ENCODE assay signal across 26 cellular contexts in genomic region chr10:88149906-88150305, GRCh38.
DNase-seq lines count a peak whose midpoint lies in the region; ATAC-seq and TF ChIP-seq lines count a peak whose summit lies in the region.
"Had no signal": no experiment of that assay in that cellular context is flagged by ENCODE, and none has a peak within 500 bp of the region (broad histone marks: within the 10 kb centered on the region; RNA-seq: fewer than 3 reads in every experiment).

No MANE protein-coding gene starts in this region.

- no peak overlapping the region for H3K4me2 ChIP-seq in IMR-90 (ENCODE audit: low read depth, low read length)
- no peak overlapping the region for H3K4me2 ChIP-seq in neuronal stem cell (ENCODE audit: insufficient read depth, low read length, poor library complexity, severe bottlenecking)
- H3K4me2 ChIP-seq: PC-9 had no signal

- no peak overlapping the region for H3K27ac ChIP-seq in IMR-90 (ENCODE audit: insufficient read depth, low read length)
- H3K27ac ChIP-seq in brain microvascular endothelial cell, result peak overlapping the region; percentile 48
- H3K27ac ChIP-seq in neuronal stem cell (replicated peaks; ENCODE audit: low read length), result no peak overlapping the region
- H3K27ac ChIP-seq in left lung, result no peak overlapping the region
- H3K27ac ChIP-seq: parathyroid adenoma, PC-9 had no signal

- H3K27me3 ChIP-seq in IMR-90 (ENCODE audit: control insufficient read depth, insufficient read depth, low read length) (no peaks in the 10 kb centered on the region), brain microvascular endothelial cell (replicated peaks) (no peaks in the 10 kb centered on the region), neuronal stem cell (ENCODE audit: control insufficient read depth in 3 of 3, insufficient read depth in 3 of 3, low read depth in 1 of 3, low read length in 3 of 3) (no peaks in the 10 kb centered on the region), left lung (no peaks in the 10 kb centered on the region)

- POLR2A ChIA-PET in IMR-90 (lab: Charles Lee; ENCODE audit: unreplicated experiment), result no interaction called here

- H4K8ac ChIP-seq in IMR-90 (ENCODE audit: low read depth in 2 of 2, low read length in 2 of 2) (peak overlapping the region; percentile 33 to 41; a peak in 3 of 4 replicates), neuronal stem cell (ENCODE audit: low read depth, low read length) (no peak overlapping the region)

- DNase-seq in AG08395 (ENCODE audit: low spot score) (peak; percentile 29), IMR-90 (peak; percentile 52), brain microvascular endothelial cell (peak; percentile 29), neuronal stem cell (ENCODE audit: low spot score) (no peak), HUDEP-2 (lab: John Stamatoyannopoulos, UW; ENCODE audit: unreplicated experiment in 76 of 76) (no peak), left lung (no peak)
- DNase-seq in NK-92 treated with Interleukin-12 subunit alpha and Interleukin-12 subunit beta, amount 100 ng/mL, for 24 hours (lab: John Stamatoyannopoulos, UW), result no peak
- DNase-seq in stimulated activated CD4-positive, alpha-beta T cell treated with anti-CD3 and anti-CD28 coated beads, Interleukin-2, amount 100 ng/mL, for 24 hours, result no peak
- DNase-seq: activated CD4-positive, alpha-beta T cell treated with anti-CD3 and anti-CD28 coated beads, Interleukin-2, amount 50 U/mL, for 1 hour; CD4-positive, CD25-positive, alpha-beta regulatory T cell; DMS 273 treated with DMSO at 0.1 percent for 48 hours; GDM1; glutamatergic neuron; H9; kidney glomerular epithelial cell; NCI-H1092 treated with DMSO at 0.1 percent for 48 hours; NCI-H2081; NCI-H446 treated with DMSO at 0.1 percent for 48 hours; stimulated activated CD4-positive, alpha-beta T cell treated with anti-CD3 and anti-CD28 coated beads, Interleukin-1b, Interleukin-23, amount 100 ng/mL, for 48 hours; T-helper 17 cell had no signal

- H2BK120ac ChIP-seq in IMR-90 (ENCODE audit: low read depth, low read length) (peak overlapping the region; percentile 90), neuronal stem cell (ENCODE audit: low read depth, low read length) (no peak overlapping the region)

- H3K18ac ChIP-seq in IMR-90 (ENCODE audit: low read depth, low read length) (peak overlapping the region; percentile 50; the same call in 1 of the 2 replicates), neuronal stem cell (ENCODE audit: low read length) (no peak overlapping the region)

- peaks cover 7% of the 10 kb centered on the region for H3K4me1 ChIP-seq in IMR-90 (ENCODE audit: control insufficient read depth, insufficient read depth, low read length)
- no peaks in the 10 kb centered on the region for H3K4me1 ChIP-seq in neuronal stem cell (ENCODE audit: control insufficient read depth in 2 of 2, insufficient read depth in 1 of 2, low read depth in 1 of 2, low read length in 2 of 2)
- peaks cover 0 to 5% of the 10 kb centered on the region in 2 donors for H3K4me1 ChIP-seq in left lung
- H3K4me1 ChIP-seq: parathyroid adenoma had no signal

- H3K9me3 ChIP-seq in IMR-90 (ENCODE audit: control insufficient read depth, insufficient read depth, low read length) (no peaks in the 10 kb centered on the region), neuronal stem cell (replicated peaks in 1 of 2; ENCODE audit: control insufficient read depth in 2 of 2, insufficient read depth in 1 of 2, low read depth in 1 of 2, low read length in 2 of 2) (no peaks in the 10 kb centered on the region), left lung (no peaks in the 10 kb centered on the region)

- H3K23ac ChIP-seq in IMR-90 (ENCODE audit: low read depth, low read length) (no peak overlapping the region), neuronal stem cell (ENCODE audit: low read depth, low read length, poor library complexity) (no peak overlapping the region)

- CTCF ChIA-PET in IMR-90 (lab: Yijun Ruan, JAX), result interaction anchor here (0.6 kb wide), 1 partner anchor 107 kb away, joined by 3 read pairs; no protein-coding TSS in a partner anchor

- H3K79me1 ChIP-seq in IMR-90 (ENCODE audit: low read depth in 1 of 2, low read length in 2 of 2), result peaks cover 0 to 12% of the 10 kb centered on the region in 2 experiments; a peak in 1 of 4 replicates
- H3K79me1 ChIP-seq in neuronal stem cell (ENCODE audit: low read depth, low read length), result no peaks in the 10 kb centered on the region

- no peaks in the 10 kb centered on the region for H4K20me1 ChIP-seq in IMR-90 (ENCODE audit: insufficient read depth, low read length)

- H2BK12ac ChIP-seq in neuronal stem cell (ENCODE audit: low read length), result no peak overlapping the region

- peak overlapping the region; percentile 55 for H4K91ac ChIP-seq in IMR-90 (ENCODE audit: insufficient read depth, low read depth, low read length)
- H4K91ac ChIP-seq in neuronal stem cell (ENCODE audit: low read depth, low read length, poor library complexity), result no peak overlapping the region

- dilution Hi-C loops in IMR-90 (cut with HindIII; ENCODE audit: low sequenced_read_pairs, unreplicated experiment), result no loop called here

- H3K4ac ChIP-seq in IMR-90 (ENCODE audit: low read depth, low read length) (peak overlapping the region; percentile 82), neuronal stem cell (ENCODE audit: low read length) (no peak overlapping the region)

- no peak for TF ChIP-seq POLR2A in IMR-90 (IDR thresholded peaks at IDR 0.05; ENCODE audit: low read depth, low read length)

- peak overlapping the region; percentile 71 for H2AFZ ChIP-seq in IMR-90 (replicated peaks; ENCODE audit: low read length, poor library complexity)
- peak overlapping the region; percentile 34 for H2AFZ ChIP-seq in neuronal stem cell (ENCODE audit: low read length)
- H2AFZ ChIP-seq: parathyroid adenoma, PC-9 had no signal

- in situ Hi-C loops in IMR-90 (cut with MboI; ENCODE audit: low sequenced_read_pairs) (no loop called here), brain microvascular endothelial cell (cut with HindIII; ENCODE audit: low pct_ligation_motif_present, low sequenced_read_pairs) (no loop called here)

- H3K14ac ChIP-seq in IMR-90 (replicated peaks; ENCODE audit: low read depth, low read length), result peak overlapping the region; percentile 83
- H3K14ac ChIP-seq in neuronal stem cell (ENCODE audit: low read length), result no peak overlapping the region

- no peak overlapping the region for H2AK9ac ChIP-seq in IMR-90 (replicated peaks; ENCODE audit: low read depth, low read length, poor library complexity)

- 0 out of 2 replicates have a peak overlapping the region, but pooled peaks have one; percentile 54 for H4K5ac ChIP-seq in IMR-90 (ENCODE audit: low read depth, low read length)

- no peak for TF ChIP-seq RAD21 in IMR-90 (IDR thresholded peaks at IDR 0.05; ENCODE audit: low read length)

- H3K36me3 ChIP-seq in IMR-90 (ENCODE audit: control insufficient read depth, insufficient read depth, low read length) (no peaks in the 10 kb centered on the region), brain microvascular endothelial cell (replicated peaks) (no peaks in the 10 kb centered on the region), neuronal stem cell (replicated peaks in 1 of 2; ENCODE audit: control insufficient read depth in 2 of 2, insufficient read depth in 2 of 2, low read length in 2 of 2) (no peaks in the 10 kb centered on the region), left lung (no peaks in the 10 kb centered on the region)

- H2BK15ac ChIP-seq in IMR-90 (ENCODE audit: low read depth, low read length), result peak overlapping the region; percentile 18; the same call in 2 of the 3 replicates
- H2BK15ac ChIP-seq in neuronal stem cell (ENCODE audit: low read length), result no peak overlapping the region

- peak overlapping the region; percentile 64 for H2BK5ac ChIP-seq in IMR-90 (ENCODE audit: low read depth, low read length, poor library complexity, severe bottlenecking)
- no peak overlapping the region for H2BK5ac ChIP-seq in neuronal stem cell (ENCODE audit: low read length)

- peak overlapping the region; percentile 45; the same call in 1 of the 2 replicates for H2AK5ac ChIP-seq in IMR-90 (ENCODE audit: low read depth, low read length)
- no peak overlapping the region for H2AK5ac ChIP-seq in neuronal stem cell (ENCODE audit: low read depth, low read length)

- WGBS in IMR-90 (ENCODE audit: extremely low coverage in 2 of 2, insufficient read length in 1 of 2), 2 experiments, result no CpG with 5 or more reads among the region's 1 CpG
- no CpG with 5 or more reads among the region's 1 CpG for WGBS in neuronal stem cell (ENCODE audit: extremely low coverage in 2 of 2, insufficient read length in 2 of 2, insufficient replicate concordance in 1 of 2), 2 donors

- no TSS peak for BruUV-seq in IMR-90 (replicated peaks; lab: Mats Ljungman, UMichigan)

- H3K9me1 ChIP-seq in IMR-90 (ENCODE audit: insufficient read depth, low read length), result peaks cover 21% of the 10 kb centered on the region

- peak overlapping the region; percentile 94 for H2BK20ac ChIP-seq in IMR-90 (ENCODE audit: low read depth, low read length)

- H3K9ac ChIP-seq in IMR-90 (ENCODE audit: low read depth, low read length), result no peak overlapping the region
- no peak overlapping the region for H3K9ac ChIP-seq in neuronal stem cell (ENCODE audit: low read depth, low read length, poor library complexity)
- H3K9ac ChIP-seq: parathyroid adenoma had no signal

- H3K4me3 ChIP-seq in IMR-90 (ENCODE audit: insufficient read depth, low read depth, low read length) (no peak overlapping the region), brain microvascular endothelial cell (ENCODE audit: low read depth, low read length) (no peak overlapping the region), neuronal stem cell (ENCODE audit: low read length in 2 of 2) (no peak overlapping the region), left lung (no peak overlapping the region)
- H3K4me3 ChIP-seq: PC-9 had no signal

- H3K56ac ChIP-seq in IMR-90 (ENCODE audit: extremely low read depth, insufficient read depth, low read length), result no peak overlapping the region

- intact Hi-C loops in IMR-90 (cut with micrococcal nuclease), result loop anchor here (1.0 to 10.0 kb wide), 2 partner anchors 13 to 405 kb away; no protein-coding TSS in a partner anchor
- intact Hi-C loops in left lung (cut with DNase I), result no loop called here

- no peak for ATAC-seq in IMR-90 (ENCODE audit: low read depth)
- no peak for ATAC-seq in left lung
- ATAC-seq: activated naive CD4-positive, alpha-beta T cell treated with anti-CD3 and anti-CD28 coated beads, Interleukin-2, amount 50 U/mL, for 72 hours; esophagus mucosa; natural killer cell treated with Interleukin-12 subunit alpha and Interleukin-12 subunit beta and Interleukin-15 and Interleukin-18, amount 100 ng/mL, for 72 hours; stimulated activated effector memory CD8-positive, alpha-beta T cell treated with anti-CD3 and anti-CD28 coated beads, Interleukin-12 subunit alpha, Interleukin-12 subunit beta, amount 100 ng/mL, for 72 hours; T-helper 17 cell had no signal

- TF ChIP-seq CTCF in IMR-90 (conservative IDR thresholded peaks at IDR 0.05; ENCODE audit: low read depth, low read length), result no peak
- no peak for TF ChIP-seq CTCF in brain microvascular endothelial cell (IDR thresholded peaks at IDR 0.05; ENCODE audit: low read depth, low read length, missing control alignments)
- TF ChIP-seq CTCF in left lung (IDR thresholded peaks at IDR 0.05), result no peak

TF ChIP-seq in IMR-90, 13 proteins besides CTCF, POLR2A, EP300 and RAD21:
- TF ChIP-seq RCOR1 (IDR thresholded peaks at IDR 0.05; ENCODE audit: insufficient replicate concordance, low read length) (no peak), CEBPB (IDR thresholded peaks at IDR 0.05; ENCODE audit: low read depth, low read length) (no peak)
TF ChIP-seq in IMR-90: peak in this region for 0.

Comparison
In these comparisons a context has a peak if more than half of its experiments do, and no peak if none do; other contexts are left out.
1. DNase-seq: peak in AG08395 (single experiment), IMR-90 (single experiment) and brain microvascular endothelial cell (single experiment); none in neuronal stem cell (single experiment), NK-92 treated with Interleukin-12 subunit alpha and Interleukin-12 subunit beta, amount 100 ng/mL, for 24 hours (single experiment), HUDEP-2 (0 of 76), stimulated activated CD4-positive, alpha-beta T cell treated with anti-CD3 and anti-CD28 coated beads, Interleukin-2, amount 100 ng/mL, for 24 hours (0 of 2) and left lung (0 of 2).